Comparison of ENCODE assay signal across 25 cellular contexts in genomic region chrX:66889418-66889817, GRCh38.
DNase-seq lines count a peak whose midpoint lies in the region; ATAC-seq, FAIRE-seq and TF ChIP-seq lines count a peak whose summit lies in the region.
"Had no signal": no experiment of that assay in that cellular context is flagged by ENCODE, and none has a peak within 500 bp of the region (broad histone marks: within the 10 kb centered on the region; RNA-seq: fewer than 3 reads in every experiment).

No MANE protein-coding gene starts in this region.

- peak; percentile 53 to 75 (median 68) for ATAC-seq in right lobe of liver

- no peak overlapping the region for H3K4me3 Mint-ChIP-seq in MCF 10A (ENCODE audit: unreplicated experiment)
- H3K4me3 Mint-ChIP-seq: CD14-positive monocyte; CD4-positive, alpha-beta T cell; CD8-positive, alpha-beta memory T cell had no signal

- POLR2A ChIA-PET in MCF 10A (lab: Yijun Ruan, JAX) = no interaction called here

- no peak for FAIRE-seq in HTR-8/SVneo (lab: Jason Lieb, UNC)
- FAIRE-seq: A204.1, D721Med, GM12891, H1 had no signal

- no peaks in the 10 kb centered on the region for H3K27me3 Mint-ChIP-seq in MCF 10A (ENCODE audit: insufficient read depth, unreplicated experiment)
- H3K27me3 Mint-ChIP-seq: CD4-positive, alpha-beta T cell; CD8-positive, alpha-beta memory T cell had no signal

- H3K9me3 Mint-ChIP-seq in MCF 10A (ENCODE audit: unreplicated experiment) = peaks cover 38% of the 10 kb centered on the region
- H3K9me3 Mint-ChIP-seq: CD4-positive, alpha-beta T cell had no signal

- no TSS peak for BruUV-seq in MCF 10A (replicated peaks; lab: Mats Ljungman, UMichigan)

- H3K9me3 ChIP-seq in breast epithelium = no peaks in the 10 kb centered on the region
- no peaks in the 10 kb centered on the region for H3K9me3 ChIP-seq in right lobe of liver
- H3K9me3 ChIP-seq: BE2C; BLaER1 treated with 17β-estradiol and CSF1 and Interleukin-3, amounts not matched to agents 10 nM and 100 nM had no signal

- H3K4me3 ChIP-seq in breast epithelium (no peak overlapping the region), NB4 (ENCODE audit: low read depth, low read length) (no peak overlapping the region), right lobe of liver (no peak overlapping the region)
- H3K4me3 ChIP-seq: BLaER1 treated with 17β-estradiol and CSF1 and Interleukin-3, amounts not matched to agents 10 nM and 100 nM; GM23248 had no signal

- no peaks in the 10 kb centered on the region for H3K36me3 Mint-ChIP-seq in MCF 10A (ENCODE audit: insufficient read depth, unreplicated experiment)
- H3K36me3 Mint-ChIP-seq: CD14-positive monocyte; CD8-positive, alpha-beta memory T cell had no signal

- CTCF ChIA-PET in MCF 10A (lab: Yijun Ruan, JAX) = no interaction called here

- 48% methylated on average over 2 of the region's 2 CpGs for WGBS in right lobe of liver (ENCODE audit: insufficient coverage, low coverage, low lambda C conversion rate, missing lambda C conversion rate)

- TF ChIP-seq POLR2A in breast epithelium (IDR thresholded peaks at IDR 0.05) (no peak), NB4 (IDR thresholded peaks at IDR 0.05; ENCODE audit: extremely low read depth, insufficient read length) (no peak), right lobe of liver (IDR thresholded peaks at IDR 0.05) (no peak)

- DNase-seq in MCF 10A (ENCODE audit: unreplicated experiment) (peak; percentile 4), breast epithelium (ENCODE audit: low spot score in 2 of 2) (no peak), NB4 (ENCODE audit: low read depth) (peak; percentile 11), right lobe of liver (peak in 1 of 3 donors; percentile 42), HTR-8/SVneo (ENCODE audit: insufficient read length, low spot score) (no peak), GM03348 (ENCODE audit: low spot score) (no peak)
- DNase-seq: ACHN; AML-193; BE2C; CD4-positive, alpha-beta T cell; CD8-positive, alpha-beta memory T cell; DMS 273 treated with DMSO at 0.1 percent for 48 hours; DMS79; EL; GDM1; GM23248; H7; HCEC 1CT had no signal

- intact Hi-C loops in MCF 10A (cut with micrococcal nuclease) (no loop called here), breast epithelium (cut with DNase I; ENCODE audit: low total_unique reads) (no loop called here), right lobe of liver (cut with DNase I) (no loop called here)

- H3K4me1 Mint-ChIP-seq in MCF 10A (ENCODE audit: insufficient read depth, unreplicated experiment) = no peaks in the 10 kb centered on the region
- H3K4me1 Mint-ChIP-seq: CD14-positive monocyte; CD8-positive, alpha-beta memory T cell had no signal

- H3K36me3 ChIP-seq in breast epithelium (no peaks in the 10 kb centered on the region), right lobe of liver (no peaks in the 10 kb centered on the region)
- H3K36me3 ChIP-seq: BE2C; BLaER1 treated with 17β-estradiol and CSF1 and Interleukin-3, amounts not matched to agents 10 nM and 100 nM had no signal

- H3K4me1 ChIP-seq in breast epithelium (no peaks in the 10 kb centered on the region), right lobe of liver (no peaks in the 10 kb centered on the region)
- H3K4me1 ChIP-seq: BE2C; BLaER1 treated with 17β-estradiol and CSF1 and Interleukin-3, amounts not matched to agents 10 nM and 100 nM had no signal

- H3K27me3 ChIP-seq in breast epithelium (peaks cover 0 to 25% of the 10 kb centered on the region in 2 donors), right lobe of liver (no peaks in the 10 kb centered on the region)
- H3K27me3 ChIP-seq: BE2C had no signal

- H3K27ac Mint-ChIP-seq in MCF 10A (ENCODE audit: low read depth, unreplicated experiment) = no peak overlapping the region
- H3K27ac Mint-ChIP-seq: CD14-positive monocyte; CD4-positive, alpha-beta T cell; CD8-positive, alpha-beta memory T cell had no signal

- H3K27ac ChIP-seq in breast epithelium = no peak overlapping the region
- no peak overlapping the region for H3K27ac ChIP-seq in right lobe of liver
- H3K27ac ChIP-seq: 22Rv1; BLaER1 treated with 17β-estradiol and CSF1 and Interleukin-3, amounts not matched to agents 10 nM and 100 nM; GM23248 had no signal

- no peak for TF ChIP-seq CTCF in MCF 10A (IDR thresholded peaks at IDR 0.05; ENCODE audit: unreplicated experiment)
- TF ChIP-seq CTCF in breast epithelium (IDR thresholded peaks at IDR 0.05) = no peak
- no peak for TF ChIP-seq CTCF in NB4 (IDR thresholded peaks at IDR 0.05; ENCODE audit: low read depth, low read length)
- no peak for TF ChIP-seq CTCF in right lobe of liver (IDR thresholded peaks at IDR 0.05)

Comparison
In these comparisons a context has a peak if more than half of its experiments do, and no peak if none do; other contexts are left out.
1. DNase-seq: peak in MCF 10A (single experiment) and NB4 (single experiment); none in breast epithelium (0 of 2), HTR-8/SVneo (single experiment) and GM03348 (single experiment).